Comparison of ENCODE assay signal across 8 cellular contexts in the genomic region with DNA sequence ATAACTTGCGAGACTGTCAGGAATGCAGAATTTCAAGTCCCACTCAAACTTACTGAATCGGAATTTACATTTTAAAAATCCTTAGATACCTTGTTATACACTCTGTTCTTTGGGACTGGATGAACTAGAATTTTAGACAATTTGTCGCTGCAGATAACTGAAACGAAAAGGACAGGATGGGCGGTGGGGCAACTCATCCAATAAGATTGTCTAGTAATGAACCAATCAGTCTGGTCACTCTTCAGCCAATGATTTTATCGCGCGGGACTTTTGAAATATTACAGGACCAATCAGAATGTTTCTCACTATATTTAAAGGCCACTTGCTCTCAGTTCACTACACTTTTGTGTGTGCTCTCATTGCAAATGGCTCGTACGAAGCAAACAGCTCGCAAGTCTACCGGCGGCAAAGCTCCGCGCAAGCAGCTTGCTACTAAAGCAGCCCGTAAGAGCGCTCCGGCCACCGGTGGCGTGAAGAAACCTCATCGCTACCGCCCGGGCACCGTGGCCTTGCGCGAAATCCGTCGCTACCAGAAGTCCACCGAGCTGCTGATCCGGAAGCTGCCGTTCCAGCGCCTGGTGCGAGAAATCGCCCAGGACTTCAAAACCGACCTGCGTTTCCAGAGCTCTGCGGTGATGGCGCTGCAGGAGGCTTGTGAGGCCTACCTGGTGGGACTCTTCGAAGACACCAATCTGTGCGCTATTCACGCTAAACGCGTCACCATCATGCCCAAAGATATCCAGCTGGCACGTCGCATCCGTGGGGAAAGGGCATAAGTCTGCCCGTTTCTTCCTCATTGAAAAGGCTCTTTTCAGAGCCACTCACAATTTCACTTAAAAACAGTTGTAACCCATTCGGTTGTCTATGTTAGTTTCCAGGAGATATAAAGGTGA. TPM values are rescaled to one million over a fixed set of nuclear protein-coding genes. Genes with fewer than 3 reads are reported as not detected.
DNase-seq lines count a peak whose midpoint lies in the region; ATAC-seq and TF ChIP-seq lines count a peak whose summit lies in the region.

No MANE protein-coding gene starts in this region.

- BruUV-seq in PC-9 (replicated peaks; lab: Mats Ljungman, UMichigan), result TSS peak; percentile 98

- H3F3A ChIP-seq in PC-9 (ENCODE audit: insufficient read depth, low read depth), result peaks cover 19% of the 10 kb centered on the region; the same call in 1 of the 2 replicates

- H3K4me3 ChIP-seq in PC-9 (peak overlapping the region; percentile 59), fibroblast of villous mesenchyme (ENCODE audit: low read depth, low read length) (peak overlapping the region; percentile 69), aorta (ENCODE audit: low read length in 2 of 2) (peak overlapping the region; percentile 74 to 84)

- ATAC-seq in HG03432 (IDR thresholded peaks at IDR 0.05; ENCODE audit: unreplicated experiment), result peak; percentile 45
- peak; percentile 69 for ATAC-seq in omental fat pad (ENCODE audit: low FRiP score)
- ATAC-seq in aorta (ENCODE audit: low FRiP score), result peak; percentile 90

- POLR2A ChIA-PET in PC-9 (lab: Charles Lee; ENCODE audit: unreplicated experiment), result interaction anchor here (0.6 to 2.5 kb wide), 15 partner anchors 11 to 171 kb away, joined by 3 to 35 read pairs (median 5); a partner anchor contains a TSS

- WGBS in aorta, 2 donors, result 1% methylated on average over 48 of the region's 48 CpGs

- H3K4me1 ChIP-seq in PC-9 (replicated peaks; ENCODE audit: insufficient read depth), result peaks cover 21% of the 10 kb centered on the region; the same call in 1 of the 2 replicates
- H3K4me1 ChIP-seq in aorta (ENCODE audit: control insufficient read depth in 1 of 2, insufficient read depth in 2 of 2, low read length in 2 of 2), result no peaks in the 10 kb centered on the region

- TF ChIP-seq POLR2A in GM19099 (IDR thresholded peaks at IDR 0.05; ENCODE audit: extremely low read depth, insufficient read length, low read depth), result peak; percentile 99

- no peaks in the 10 kb centered on the region for H3K79me2 ChIP-seq in PC-9 (ENCODE audit: low read depth)

- H4K20me1 ChIP-seq in PC-9 (ENCODE audit: insufficient read depth), result no peaks in the 10 kb centered on the region

- H3K36me3 ChIP-seq in PC-9 (ENCODE audit: low read depth) (no peaks in the 10 kb centered on the region), aorta (ENCODE audit: control insufficient read depth in 1 of 2, insufficient read depth in 2 of 2, low read length in 1 of 2) (no peaks in the 10 kb centered on the region)

- CTCF ChIA-PET in PC-9 (lab: Charles Lee), result interaction anchor here (1.5 to 1.8 kb wide), 2 partner anchors 14 to 19 kb away, joined by 7 to 10 read pairs; a partner anchor contains a TSS

- TF ChIP-seq CTCF in PC-9 (conservative IDR thresholded peaks at IDR 0.05) (no peak; the same call in 1 of the 2 replicates), fibroblast of villous mesenchyme (IDR thresholded peaks at IDR 0.05; ENCODE audit: insufficient read depth, low read depth, low read length) (peak; percentile 21), omental fat pad (IDR thresholded peaks at IDR 0.05) (no peak)

- H3K9me3 ChIP-seq in PC-9 (ENCODE audit: insufficient read depth, low read depth), result no peaks in the 10 kb centered on the region
- no peaks in the 10 kb centered on the region for H3K9me3 ChIP-seq in aorta (ENCODE audit: control insufficient read depth, low read length)

- peak overlapping the region; percentile 77 for H3K27ac ChIP-seq in PC-9
- peak overlapping the region; percentile 69 to 97 for H3K27ac ChIP-seq in aorta (ENCODE audit: low read depth in 1 of 2, low read length in 2 of 2)

- no peaks in the 10 kb centered on the region for H3K9me2 ChIP-seq in PC-9 (ENCODE audit: insufficient read depth)

- peak overlapping the region; percentile 82 for H3K4me2 ChIP-seq in PC-9

- intact Hi-C loops in PC-9 (cut with micrococcal nuclease; ENCODE audit: unreplicated experiment), result loop anchor here (1.0 kb wide), 1 partner anchor 10 kb away; no protein-coding TSS in a partner anchor
- intact Hi-C loops in aorta (cut with DNase I), result no loop called here

- DNase-seq in AML-193 (lab: John Stamatoyannopoulos, UW), result peak; percentile 78 to 81
- peak; percentile 74 to 88 for DNase-seq in PC-9
- DNase-seq in activated gamma-delta T cell treated with Interleukin-2 at 50 U/mL for 16 hours, result peak; percentile 80
- DNase-seq in fibroblast of villous mesenchyme (ENCODE audit: low read depth), result peak; percentile 96
- peak; percentile 80 for DNase-seq in omental fat pad (ENCODE audit: low spot score)
- DNase-seq in aorta, result peak; percentile 78 to 83

- peak overlapping the region; percentile 73 for H2AFZ ChIP-seq in PC-9

- H3K27me3 ChIP-seq in PC-9 (ENCODE audit: insufficient read depth, low read depth) (no peaks in the 10 kb centered on the region), aorta (ENCODE audit: control insufficient read depth in 1 of 2, insufficient read depth in 2 of 2, low read length in 1 of 2) (no peaks in the 10 kb centered on the region)

RNA-seq across cellular contexts. Expression of a gene that starts 41.9 kb away (rescaled TPM):
- total RNA-seq in PC-9 (2021) (33.3 and 46.0 TPM in 2 replicates), fibroblast of villous mesenchyme (7.4 and 15.5 TPM in 2 replicates), omental fat pad (10 to 100 TPM in 1 of 4 donors, 1 to 10 TPM in 3; 5.3 to 10.7 (median 8.8) TPM), aorta (10 to 100 TPM in 1 of 2 donors, 1 to 10 TPM in 1; 5.6 to 17.9 TPM)
- 1 to 10 TPM; 3.9 to 6.7 TPM for polyA plus RNA-seq in aorta

Comparison
In these comparisons a context has a peak if more than half of its experiments do, and no peak if none do; other contexts are left out.
1. Peak in every context shown above with its lines: DNase-seq, ATAC-seq, H3K4me3 ChIP-seq and H3K27ac ChIP-seq.